1 cellular context compared by ENCODE assay signal in genomic region chr16:30116291-30117207, GRCh38.
TF ChIP-seq lines count a peak whose summit lies in the region.

No MANE protein-coding gene starts in this region.

TF ChIP-seq in HepG2, 621 proteins besides CTCF, POLR2A, EP300 and RAD21:
- TF ChIP-seq ZNF615 (CRISPR knock-in tag; IDR thresholded peaks at IDR 0.05; ENCODE audit: borderline replicate concordance) (no peak), NR2C2 (CRISPR knock-in tag; IDR thresholded peaks at IDR 0.05; ENCODE audit: borderline replicate concordance) (0 out of 2 replicates have a peak, but pooled peaks have one; percentile 26), ZBTB44 (CRISPR knock-in tag; IDR thresholded peaks at IDR 0.05) (no peak)
TF ChIP-seq in HepG2: peak in this region for 1.
